Comparison of ENCODE assay signal across 17 cellular contexts in the genomic region with DNA sequence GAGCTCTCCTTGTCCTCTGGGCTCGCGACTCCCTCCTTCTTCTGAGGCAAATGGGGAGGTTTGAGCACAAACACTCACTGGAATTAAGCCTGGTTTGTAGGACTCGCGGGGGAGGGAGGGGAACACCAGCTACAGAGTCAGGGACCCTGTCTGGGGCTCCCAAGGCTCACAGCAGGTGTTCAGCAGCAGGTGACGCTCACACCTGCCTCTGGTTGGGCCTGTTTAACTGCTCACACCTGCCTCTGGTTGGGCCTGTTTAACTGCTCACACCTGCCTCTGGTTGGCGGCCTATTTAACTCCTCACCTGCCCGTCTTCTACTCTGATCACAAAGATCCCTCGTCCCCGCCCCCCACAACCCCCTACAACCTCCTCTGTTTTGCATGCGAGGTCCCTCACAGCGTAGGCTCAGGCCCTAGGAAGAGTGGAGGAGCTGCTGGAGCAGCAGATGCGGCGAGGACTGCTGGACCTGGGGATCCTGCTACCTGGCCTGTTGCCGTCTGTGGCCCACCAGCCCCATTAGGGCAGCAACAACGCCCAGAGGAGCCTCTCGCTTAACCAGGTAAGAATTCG.
DNase-seq lines count a peak whose midpoint lies in the region; ATAC-seq, FAIRE-seq and TF ChIP-seq lines count a peak whose summit lies in the region.
"Had no signal": no experiment of that assay in that cellular context is flagged by ENCODE, and none has a peak within 500 bp of the region (broad histone marks: within the 10 kb centered on the region; RNA-seq: fewer than 3 reads in every experiment).

No MANE protein-coding gene starts in this region.

- no peak overlapping the region for H4K91ac ChIP-seq in H1 (replicated peaks; ENCODE audit: insufficient read length, low read length)

- H3K79me1 ChIP-seq in H1 (ENCODE audit: low read depth, low read length): no peaks in the 10 kb centered on the region

- H3K23ac ChIP-seq in H1 (ENCODE audit: insufficient read length): no peak overlapping the region

- POLR2A ChIA-PET in H1 (lab: Charles Lee; ENCODE audit: partially characterized antibody): no interaction called here

- WGBS in H1 (ENCODE audit: extremely low coverage in 1 of 2, insufficient coverage in 1 of 2, insufficient read length in 1 of 2, insufficient replicate concordance in 2 of 2, low coverage in 1 of 2, low lambda C conversion rate in 2 of 2, missing lambda C conversion rate in 1 of 2), 2 experiments: 78% methylated on average over 17 of the region's 17 CpGs; no CpG with 5 or more reads in 1 of the 2 experiments
- 72 to 75% methylated on average over 17 of the region's 17 CpGs for WGBS in pancreas, 2 donors

- intact Hi-C loops in pancreas (cut with DNase I): no loop called here

- no peak overlapping the region for H3K18ac ChIP-seq in H1 (ENCODE audit: extremely low read depth, low read length)

- H2BK120ac ChIP-seq in H1 (replicated peaks; ENCODE audit: low read depth, low read length): no peak overlapping the region

- no peak overlapping the region for H3K4ac ChIP-seq in H1 (replicated peaks; ENCODE audit: insufficient read length, low read depth, low read length)

- H4K8ac ChIP-seq in H1 (ENCODE audit: extremely low read depth, insufficient read depth, low read length): no peak overlapping the region

- H3K9me3 ChIP-seq in H1 (ENCODE audit: insufficient read depth in 2 of 2, low read depth in 1 of 2, low read length in 1 of 2): no peaks in the 10 kb centered on the region
- H3K9me3 ChIP-seq in pancreas: no peaks in the 10 kb centered on the region
- H3K9me3 ChIP-seq: thyroid gland had no signal

- H2BK20ac ChIP-seq in H1 (ENCODE audit: low read length): no peak overlapping the region

- no peak overlapping the region for H2BK12ac ChIP-seq in H1 (ENCODE audit: low read depth, low read length)

- H2AFZ ChIP-seq in H1 (ENCODE audit: low read length): no peak overlapping the region

- no peak overlapping the region for H3K56ac ChIP-seq in H1 (replicated peaks; ENCODE audit: insufficient read length, low read depth, low read length)

- no peaks in the 10 kb centered on the region for H4K20me1 ChIP-seq in H1 (replicated peaks in 1 of 2; ENCODE audit: control insufficient read depth in 1 of 2, insufficient read depth in 2 of 2, low read length in 2 of 2)

- H3K27ac ChIP-seq in H1 (ENCODE audit: low read depth, low read length): no peak overlapping the region
- H3K27ac ChIP-seq in pancreas: no peak overlapping the region
- H3K27ac ChIP-seq: 22Rv1, dorsolateral prefrontal cortex had no signal

- no peaks in the 10 kb centered on the region for H3K36me3 ChIP-seq in H1 (ENCODE audit: control insufficient read depth in 2 of 4, insufficient read depth in 4 of 4, low read length in 3 of 4)
- no peaks in the 10 kb centered on the region for H3K36me3 ChIP-seq in pancreas
- H3K36me3 ChIP-seq: thyroid gland had no signal

- no peak overlapping the region for H3K9ac ChIP-seq in H1 (replicated peaks in 1 of 4; ENCODE audit: extremely low read depth in 1 of 4, low read depth in 3 of 4, low read length in 3 of 4)

- H3K4me3 ChIP-seq in H1 (ENCODE audit: extremely low read depth in 1 of 4, insufficient read depth in 2 of 4, low read depth in 3 of 4, low read length in 4 of 4): no peak overlapping the region
- H3K4me3 ChIP-seq in pancreas: no peak overlapping the region
- H3K4me3 ChIP-seq: dorsolateral prefrontal cortex, skin epidermis, thyroid gland had no signal

- H3K27me3 ChIP-seq in H1 (replicated peaks in 1 of 4; ENCODE audit: control insufficient read depth in 3 of 4, extremely low read depth in 1 of 4, insufficient read depth in 3 of 4, low read length in 3 of 4) (peaks cover 0 to 28% (median 7%) of the 10 kb centered on the region in 4 experiments; a peak in 6 of 7 replicates), pancreas (no peaks in the 10 kb centered on the region)
- H3K27me3 ChIP-seq: thyroid gland had no signal

- no peak for TF ChIP-seq RAD21 in H1 (IDR thresholded peaks at IDR 0.05 in 1 of 2, conservative IDR thresholded peaks at IDR 0.05 in 1 of 2; ENCODE audit: low read depth in 2 of 2, low read length in 2 of 2)

- H3K79me2 ChIP-seq in H1 (ENCODE audit: control insufficient read depth in 1 of 2, insufficient read depth in 2 of 2, low read length in 2 of 2): no peaks in the 10 kb centered on the region

- no peak for TF ChIP-seq POLR2A in H1 (IDR thresholded peaks at IDR 0.05; ENCODE audit: control extremely low read depth in 1 of 2, low read depth in 2 of 2, low read length in 2 of 2)

- no peak overlapping the region for H4K5ac ChIP-seq in H1 (ENCODE audit: insufficient read length, low read depth, low read length)

- no peaks in the 10 kb centered on the region; the same call in 1 of the 2 replicates for H3K23me2 ChIP-seq in H1 (ENCODE audit: low read depth, low read length)

- H2BK15ac ChIP-seq in H1 (ENCODE audit: low read length): no peak overlapping the region

- no peak overlapping the region for H2BK5ac ChIP-seq in H1 (ENCODE audit: low read depth, low read length)

- H3K14ac ChIP-seq in H1 (ENCODE audit: insufficient read length): no peak overlapping the region

- CTCF ChIA-PET in H1 (lab: Charles Lee; ENCODE audit: partially characterized antibody): interaction anchor here (2.6 kb wide), 1 partner anchor 102 kb away, joined by 7 read pairs; no protein-coding TSS in a partner anchor

- no peak overlapping the region; a peak in 1 of 4 replicates for H3K4me2 ChIP-seq in H1 (ENCODE audit: insufficient read depth in 1 of 2, low read depth in 2 of 2, low read length in 2 of 2)

- no peak overlapping the region for H2AK5ac ChIP-seq in H1 (ENCODE audit: low read depth, low read length)

- peak; percentile 12 for DNase-seq in NCI-H1092 treated with DMSO at 0.1 percent for 48 hours (lab: John Stamatoyannopoulos, UW)
- DNase-seq in NCI-H1092 (lab: John Stamatoyannopoulos, UW): no peak
- DNase-seq in NCI-H1105 treated with DMSO at 0.1 percent for 48 hours (lab: John Stamatoyannopoulos, UW): peak; percentile 63
- DNase-seq in H1 (ENCODE audit: low read depth in 1 of 2, low spot score in 2 of 2): no peak
- DNase-seq in pancreas: peak in 5 of 6 donors; percentile 62 to 72 (median 71)
- DNase-seq in NAMALWA (ENCODE audit: low spot score): no peak
- DNase-seq: activated naive CD8-positive, alpha-beta T cell treated with anti-CD3 and anti-CD28 coated beads, Interleukin-2, amount 50 U/mL, for 24 hours; dorsolateral prefrontal cortex; T-helper 1 cell; thyroid gland had no signal

- ATAC-seq in pancreas (peak; percentile 70 to 82 (median 80)), HG02763 (IDR thresholded peaks at IDR 0.05; ENCODE audit: unreplicated experiment) (no peak), GM21423 (IDR thresholded peaks at IDR 0.05; ENCODE audit: unreplicated experiment) (no peak)
- ATAC-seq: activated naive CD8-positive, alpha-beta T cell treated with anti-CD3 and anti-CD28 coated beads, Interleukin-2, amount 50 U/mL, for 24 hours; HepG2 had no signal

- TF ChIP-seq EP300 in H1 (IDR thresholded peaks at IDR 0.05; ENCODE audit: borderline replicate concordance in 1 of 2, low read depth in 2 of 2, low read length in 2 of 2): no peak

- no peak for TF ChIP-seq CTCF in H1 (IDR thresholded peaks at IDR 0.05; ENCODE audit: control extremely low read depth in 1 of 3, insufficient read depth in 1 of 3, low read depth in 1 of 3, low read length in 3 of 3)
- TF ChIP-seq CTCF in pancreas (IDR thresholded peaks at IDR 0.05): no peak

- H3K4me1 ChIP-seq in H1 (replicated peaks in 1 of 4; ENCODE audit: control insufficient read depth in 3 of 4, insufficient read depth in 4 of 4, low read length in 3 of 4) (peaks cover 0 to 20% (median 12%) of the 10 kb centered on the region in 4 experiments; a peak in 6 of 7 replicates), pancreas (peaks cover 16 to 23% (median 20%) of the 10 kb centered on the region in 3 donors)
- H3K4me1 ChIP-seq: thyroid gland had no signal

- FAIRE-seq in H1 (lab: Jason Lieb, UNC) (no peak), pancreas (lab: Jason Lieb, UNC) (no peak)
- FAIRE-seq: GM19239, HepG2, RCC 7860 had no signal

TF ChIP-seq in H1, 55 proteins besides CTCF, POLR2A, EP300 and RAD21:
- TF ChIP-seq TEAD4 (IDR thresholded peaks at IDR 0.05; ENCODE audit: low read depth, low read length) (no peak), TCF12 (IDR thresholded peaks at IDR 0.05; ENCODE audit: low read depth, low read length) (peak; percentile 47; the same call in 1 of the 2 replicates), JUN (IDR thresholded peaks at IDR 0.05; ENCODE audit: low read depth, low read length) (no peak), KDM1A (IDR thresholded peaks at IDR 0.05; ENCODE audit: borderline replicate concordance, low read length) (0 out of 2 replicates have a peak, but pooled peaks have one; percentile 25), BACH1 (IDR thresholded peaks at IDR 0.05; ENCODE audit: low read length) (0 out of 2 replicates have a peak, but pooled peaks have one; percentile 23), SUZ12 (IDR thresholded peaks at IDR 0.05; ENCODE audit: low read length) (no peak)
- TF ChIP-seq, protein P1, sequence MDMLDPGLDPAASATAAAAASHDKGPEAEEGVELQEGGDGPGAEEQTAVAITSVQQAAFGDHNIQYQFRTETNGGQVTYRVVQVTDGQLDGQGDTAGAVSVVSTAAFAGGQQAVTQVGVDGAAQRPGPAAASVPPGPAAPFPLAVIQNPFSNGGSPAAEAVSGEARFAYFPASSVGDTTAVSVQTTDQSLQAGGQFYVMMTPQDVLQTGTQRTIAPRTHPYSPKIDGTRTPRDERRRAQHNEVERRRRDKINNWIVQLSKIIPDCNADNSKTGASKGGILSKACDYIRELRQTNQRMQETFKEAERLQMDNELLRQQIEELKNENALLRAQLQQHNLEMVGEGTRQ (IDR thresholded peaks at IDR 0.05; ENCODE audit: low read length): 0 out of 2 replicates have a peak, but pooled peaks have one; percentile 3
- TF ChIP-seq, protein P2, sequence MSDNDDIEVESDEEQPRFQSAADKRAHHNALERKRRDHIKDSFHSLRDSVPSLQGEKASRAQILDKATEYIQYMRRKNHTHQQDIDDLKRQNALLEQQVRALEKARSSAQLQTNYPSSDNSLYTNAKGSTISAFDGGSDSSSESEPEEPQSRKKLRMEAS (IDR thresholded peaks at IDR 0.05): peak; percentile 52; the same call in 1 of the 2 replicates
- TF ChIP-seq, protein P3, sequence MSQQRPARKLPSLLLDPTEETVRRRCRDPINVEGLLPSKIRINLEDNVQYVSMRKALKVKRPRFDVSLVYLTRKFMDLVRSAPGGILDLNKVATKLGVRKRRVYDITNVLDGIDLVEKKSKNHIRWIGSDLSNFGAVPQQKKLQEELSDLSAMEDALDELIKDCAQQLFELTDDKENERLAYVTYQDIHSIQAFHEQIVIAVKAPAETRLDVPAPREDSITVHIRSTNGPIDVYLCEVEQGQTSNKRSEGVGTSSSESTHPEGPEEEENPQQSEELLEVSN (IDR thresholded peaks at IDR 0.05): peak; percentile 51; the same call in 1 of the 2 replicates

Comparison
In these comparisons a context has a peak if more than half of its experiments do, and no peak if none do; other contexts are left out.
1. DNase-seq: peak in NCI-H1092 treated with DMSO at 0.1 percent for 48 hours (single experiment), NCI-H1105 treated with DMSO at 0.1 percent for 48 hours (single experiment) and pancreas (5 of 6); none in NCI-H1092 (single experiment), H1 (0 of 2) and NAMALWA (single experiment).
2. ATAC-seq: peak in pancreas (4 of 4); none in HG02763 (single experiment) and GM21423 (single experiment).